Comparison of ENCODE assay signal across 25 cellular contexts in the genomic region with DNA sequence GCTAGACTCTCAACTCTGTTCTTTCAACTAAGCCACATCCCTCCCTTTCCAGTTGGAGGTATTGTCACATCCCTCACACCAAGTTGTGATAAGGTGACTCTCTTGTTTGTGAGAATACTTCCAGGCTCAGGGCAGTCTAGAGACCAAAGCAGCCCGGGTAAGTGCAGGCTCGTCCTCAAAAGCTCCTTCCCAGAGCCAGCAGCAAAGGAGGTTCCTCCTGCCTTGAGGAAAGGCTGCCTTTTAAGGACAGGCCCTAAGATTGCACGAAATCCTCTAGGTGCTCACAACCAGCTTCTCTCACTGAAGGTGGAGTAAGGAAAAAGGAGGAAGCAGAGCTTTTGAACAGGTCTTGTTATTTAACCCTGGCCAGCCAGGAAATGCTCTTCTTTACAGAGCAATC.
"Had no signal": no experiment of that assay in that cellular context is flagged by ENCODE, and none has a peak within 500 bp of the region (broad histone marks: within the 10 kb centered on the region; RNA-seq: fewer than 3 reads in every experiment).

No MANE protein-coding gene starts in this region.

- H3K4me3 Mint-ChIP-seq: activated CD8-positive, alpha-beta memory T cell treated with anti-CD3 and anti-CD28 coated beads, Interleukin-2, amount 10 ng/mL, durations not matched to agents 7 days and 5 days; activated naive CD4-positive, alpha-beta T cell treated with anti-CD3 and anti-CD28 coated beads, Interleukin-2, amount 50 U/mL, for 24 hours; activated T-cell treated with anti-CD3 and anti-CD28 coated beads, Interleukin-2, amount 50 U/mL, for 24 hours; activated T-helper 1 cell treated with anti-CD3 and anti-CD28 coated beads, Interleukin-12 subunit alpha, Interleukin-12 subunit beta, Interleukin-2, Interleukin-4 antibody, amounts not matched to agents 30 ng/mL and 10 ng/mL and 1 ng/mL, durations not matched to agents 14 hours and 24 hours and 36 hours had no signal

- H3K27ac Mint-ChIP-seq: activated CD8-positive, alpha-beta memory T cell treated with anti-CD3 and anti-CD28 coated beads, Interleukin-2, amount 10 ng/mL, durations not matched to agents 7 days and 5 days; activated naive CD4-positive, alpha-beta T cell treated with anti-CD3 and anti-CD28 coated beads, Interleukin-2, amount 50 U/mL, for 24 hours; activated T-cell treated with anti-CD3 and anti-CD28 coated beads, Interleukin-2, amount 50 U/mL, for 24 hours; activated T-helper 1 cell treated with anti-CD3 and anti-CD28 coated beads, Interleukin-12 subunit alpha, Interleukin-12 subunit beta, Interleukin-2, Interleukin-4 antibody, amounts not matched to agents 30 ng/mL and 10 ng/mL and 1 ng/mL, durations not matched to agents 14 hours and 24 hours and 36 hours had no signal

- H3K4me1 ChIP-seq: breast epithelium had no signal

- H3K36me3 Mint-ChIP-seq: activated naive CD4-positive, alpha-beta T cell treated with anti-CD3 and anti-CD28 coated beads, Interleukin-2, amount 50 U/mL, for 24 hours had no signal

- DNase-seq: activated CD4-positive, alpha-beta T cell treated with anti-CD3 and anti-CD28 coated beads for 48 hours; activated CD4-positive, alpha-beta T cell treated with anti-CD3 and anti-CD28 coated beads, Interleukin-2, amount 50 U/mL, for 4 hours; activated CD4-positive, CD25-positive, alpha-beta regulatory T cell treated with anti-CD3 and anti-CD28 coated beads, Interleukin-2, amount 50 U/mL, for 72 hours; activated CD8-positive, alpha-beta memory T cell treated with anti-CD3 and anti-CD28 coated beads, Interleukin-2, amount 10 ng/mL, durations not matched to agents 7 days and 5 days; activated effector memory CD4-positive, alpha-beta T cell treated with Interleukin-2 at 50 U/mL for 16 hours; activated naive CD4-positive, alpha-beta T cell; activated T-cell treated with anti-CD3 and anti-CD28 coated beads, Interleukin-2, amount 50 U/mL, for 24 hours; aorta; central memory CD4-positive, alpha-beta T cell; Karpas-422; MM.1S; NCI-H1105; NCI-H1436; NCI-H187; NCI-H2081 treated with DMSO at 0.1 percent for 48 hours; NCI-H446; NCI-H524; NCI-H748 treated with DMSO at 0.1 percent for 48 hours; SIG-M5; T-helper 2 cell; T1000; WERI-Rb-1 had no signal

- H3K9me3 ChIP-seq: breast epithelium had no signal

- H3K4me3 ChIP-seq: breast epithelium had no signal

- H3K4me1 Mint-ChIP-seq: activated CD8-positive, alpha-beta memory T cell treated with anti-CD3 and anti-CD28 coated beads, Interleukin-2, amount 10 ng/mL, durations not matched to agents 7 days and 5 days; activated naive CD4-positive, alpha-beta T cell treated with anti-CD3 and anti-CD28 coated beads, Interleukin-2, amount 50 U/mL, for 24 hours had no signal

- H3K27ac ChIP-seq: breast epithelium, WERI-Rb-1 had no signal

- H3K36me3 ChIP-seq: breast epithelium had no signal

- H3K9me3 Mint-ChIP-seq: activated naive CD4-positive, alpha-beta T cell treated with anti-CD3 and anti-CD28 coated beads, Interleukin-2, amount 50 U/mL, for 24 hours; activated T-cell treated with anti-CD3 and anti-CD28 coated beads, Interleukin-2, amount 50 U/mL, for 24 hours; activated T-helper 1 cell treated with anti-CD3 and anti-CD28 coated beads, Interleukin-12 subunit alpha, Interleukin-12 subunit beta, Interleukin-2, Interleukin-4 antibody, amounts not matched to agents 30 ng/mL and 10 ng/mL and 1 ng/mL, durations not matched to agents 14 hours and 24 hours and 36 hours had no signal

- H3K27me3 Mint-ChIP-seq: activated CD8-positive, alpha-beta memory T cell treated with anti-CD3 and anti-CD28 coated beads, Interleukin-2, amount 10 ng/mL, durations not matched to agents 7 days and 5 days; activated naive CD4-positive, alpha-beta T cell treated with anti-CD3 and anti-CD28 coated beads, Interleukin-2, amount 50 U/mL, for 24 hours; activated T-cell treated with anti-CD3 and anti-CD28 coated beads, Interleukin-2, amount 50 U/mL, for 24 hours had no signal

- H3K27me3 ChIP-seq: breast epithelium had no signal

- ATAC-seq: activated CD8-positive, alpha-beta memory T cell treated with anti-CD3 and anti-CD28 coated beads, Interleukin-2, amount 10 ng/mL, durations not matched to agents 7 days and 5 days had no signal
